Comparison of ENCODE assay signal across 25 cellular contexts in genomic region chr13:33318037-33318436, GRCh38. TPM values are rescaled to one million over a fixed set of nuclear protein-coding genes. Genes with fewer than 3 reads are reported as not detected.
"Had no signal": no experiment of that assay in that cellular context is flagged by ENCODE, and none has a peak within 500 bp of the region (broad histone marks: within the 10 kb centered on the region; RNA-seq: fewer than 3 reads in every experiment).

No MANE protein-coding gene starts in this region.

- H3K4me1 Mint-ChIP-seq: IgD-negative memory B cell had no signal

- H3K9me3 ChIP-seq: Peyer's patch had no signal

- H3K4me3 ChIP-seq: K562, PC-9, Peyer's patch, SJSA1, SK-N-MC had no signal

- H3K36me3 Mint-ChIP-seq: IgD-negative memory B cell had no signal

- DNase-seq: Kasumi-1, MV-4-11, NCI-H1048, NCI-H1105, NCI-H1417 treated with DMSO at 0.1 percent for 48 hours, NCI-H146, NCI-H1694 treated with DMSO at 0.1 percent for 48 hours, NCI-H1930, NCI-H2081, NCI-H2107, NCI-H2227 treated with DMSO at 0.1 percent for 48 hours, NCI-H524, NCI-H526 treated with DMSO at 0.1 percent for 48 hours, NCI-H774, PC-9, Peyer's patch, Right ventricle myocardium superior, RPMI8226, SIG-M5 had no signal

- H3K4me1 ChIP-seq: Peyer's patch had no signal

- H3K4me3 Mint-ChIP-seq: IgD-negative memory B cell had no signal

- H3K36me3 ChIP-seq: Peyer's patch, SJSA1 had no signal

- H3K9ac ChIP-seq: KMS-11 had no signal

- H2AFZ ChIP-seq: PC-9 had no signal

- H3K27me3 ChIP-seq: Peyer's patch, SJSA1 had no signal

- ATAC-seq: HepG2, K562 had no signal

- H3K27ac ChIP-seq: KMS-11, PC-9, Peyer's patch, SJSA1, SK-N-MC had no signal

- H3K27ac Mint-ChIP-seq: IgD-negative memory B cell had no signal

- H3K4me2 ChIP-seq: KMS-11, PC-9 had no signal

RNA-seq across cellular contexts. Expression of gene STARD13, which starts 32.5 kb away (rescaled TPM):
- polyA plus RNA-seq: IgD-negative memory B cell, K562 had no signal
